In genomic region chr17:45353047-45353446, GRCh38 we compare ENCODE assay signal across 11 cellular contexts. TPM values are rescaled to one million over a fixed set of nuclear protein-coding genes. Genes with fewer than 3 reads are reported as not detected.
DNase-seq lines count a peak whose midpoint lies in the region; ATAC-seq and TF ChIP-seq lines count a peak whose summit lies in the region.
"Had no signal": no experiment of that assay in that cellular context is flagged by ENCODE, and none has a peak within 500 bp of the region (broad histone marks: within the 10 kb centered on the region; RNA-seq: fewer than 3 reads in every experiment).

No MANE protein-coding gene starts in this region.

- no peak for TF ChIP-seq CTCF in MCF 10A (IDR thresholded peaks at IDR 0.05; ENCODE audit: unreplicated experiment)

- CTCF ChIA-PET in MCF 10A (lab: Yijun Ruan, JAX): no interaction called here

- peaks cover 34% of the 10 kb centered on the region for H3K4me1 Mint-ChIP-seq in activated T-cell treated with anti-CD3 and anti-CD28 coated beads, Interleukin-2, amount 50 U/mL, for 24 hours (ENCODE audit: low read depth)
- H3K4me1 Mint-ChIP-seq in MCF 10A (ENCODE audit: insufficient read depth, unreplicated experiment): peaks cover 6% of the 10 kb centered on the region

- peak; percentile 43 for DNase-seq in Daoy (ENCODE audit: low read depth)
- DNase-seq in M059J (ENCODE audit: low read depth): peak; percentile 33
- DNase-seq in activated T-cell treated with anti-CD3 and anti-CD28 coated beads, Interleukin-2, amount 50 U/mL, for 24 hours: peak; percentile 44
- peak; percentile 7 for DNase-seq in stimulated activated CD4-positive, alpha-beta T cell treated with anti-CD3 and anti-CD28 coated beads, Interleukin-12 subunit alpha, Interleukin-12 subunit beta, amount 100 ng/mL, for 4 hours
- DNase-seq in MCF 10A (ENCODE audit: unreplicated experiment): no peak
- no peak for DNase-seq in occipital lobe (lab: John Stamatoyannopoulos, UW)
- DNase-seq in left colon: no peak
- DNase-seq: RPMI8226, stomach had no signal

- H3K36me3 Mint-ChIP-seq in activated T-cell treated with anti-CD3 and anti-CD28 coated beads, Interleukin-2, amount 50 U/mL, for 24 hours (ENCODE audit: low read depth): no peaks in the 10 kb centered on the region
- no peaks in the 10 kb centered on the region for H3K36me3 Mint-ChIP-seq in MCF 10A (ENCODE audit: insufficient read depth, unreplicated experiment)

- no peaks in the 10 kb centered on the region for H3K27me3 Mint-ChIP-seq in activated T-cell treated with anti-CD3 and anti-CD28 coated beads, Interleukin-2, amount 50 U/mL, for 24 hours
- no peaks in the 10 kb centered on the region for H3K27me3 Mint-ChIP-seq in MCF 10A (ENCODE audit: insufficient read depth, unreplicated experiment)
- H3K27me3 Mint-ChIP-seq: CD4-positive, alpha-beta T cell had no signal

- BruUV-seq in MCF 10A (replicated peaks; lab: Mats Ljungman, UMichigan): no TSS peak

- intact Hi-C loops in MCF 10A (cut with micrococcal nuclease) (no loop called here), left colon (cut with DNase I, micrococcal nuclease) (no loop called here)

- peak overlapping the region; percentile 83 for H3K27ac Mint-ChIP-seq in activated T-cell treated with anti-CD3 and anti-CD28 coated beads, Interleukin-2, amount 50 U/mL, for 24 hours
- H3K27ac Mint-ChIP-seq in MCF 10A (ENCODE audit: low read depth, unreplicated experiment): no peak overlapping the region
- H3K27ac Mint-ChIP-seq: CD4-positive, alpha-beta T cell had no signal

- ATAC-seq in HG02763 (IDR thresholded peaks at IDR 0.05; ENCODE audit: unreplicated experiment): no peak
- ATAC-seq in left colon: no peak

- H3K9me3 Mint-ChIP-seq in activated T-cell treated with anti-CD3 and anti-CD28 coated beads, Interleukin-2, amount 50 U/mL, for 24 hours: peaks cover 7% of the 10 kb centered on the region
- H3K9me3 Mint-ChIP-seq in MCF 10A (ENCODE audit: unreplicated experiment): no peaks in the 10 kb centered on the region

- H3K4me3 Mint-ChIP-seq in activated T-cell treated with anti-CD3 and anti-CD28 coated beads, Interleukin-2, amount 50 U/mL, for 24 hours: no peak overlapping the region
- no peak overlapping the region for H3K4me3 Mint-ChIP-seq in MCF 10A (ENCODE audit: unreplicated experiment)
- H3K4me3 Mint-ChIP-seq: CD4-positive, alpha-beta T cell had no signal

- POLR2A ChIA-PET in MCF 10A (lab: Yijun Ruan, JAX): no interaction called here

RNA-seq across cellular contexts. Expression of gene MAP3K14, which starts 36.2 kb away (rescaled TPM):
- total RNA-seq in Daoy (2014; rRNA removed; shearing (Covaris generic)): 11.3 and 13.9 TPM in 2 replicates
- 5.3 and 10.1 TPM in 2 replicates for total RNA-seq in M059J (2014; rRNA removed; shearing (Covaris generic))
- total RNA-seq in MCF 10A (2022): 5.3 and 9.2 TPM in 2 replicates
- total RNA-seq in occipital lobe: 1.2 TPM
- 10 to 100 TPM; 13.0 to 13.3 TPM for total RNA-seq in left colon

Comparison
In these comparisons a context has a peak if more than half of its experiments do, and no peak if none do; other contexts are left out.
1. DNase-seq: peak in Daoy (single experiment), M059J (single experiment), activated T-cell treated with anti-CD3 and anti-CD28 coated beads, Interleukin-2, amount 50 U/mL, for 24 hours (single experiment) and stimulated activated CD4-positive, alpha-beta T cell treated with anti-CD3 and anti-CD28 coated beads, Interleukin-12 subunit alpha, Interleukin-12 subunit beta, amount 100 ng/mL, for 4 hours (single experiment); none in MCF 10A (single experiment), occipital lobe (single experiment) and left colon (0 of 2).